In the genomic region with DNA sequence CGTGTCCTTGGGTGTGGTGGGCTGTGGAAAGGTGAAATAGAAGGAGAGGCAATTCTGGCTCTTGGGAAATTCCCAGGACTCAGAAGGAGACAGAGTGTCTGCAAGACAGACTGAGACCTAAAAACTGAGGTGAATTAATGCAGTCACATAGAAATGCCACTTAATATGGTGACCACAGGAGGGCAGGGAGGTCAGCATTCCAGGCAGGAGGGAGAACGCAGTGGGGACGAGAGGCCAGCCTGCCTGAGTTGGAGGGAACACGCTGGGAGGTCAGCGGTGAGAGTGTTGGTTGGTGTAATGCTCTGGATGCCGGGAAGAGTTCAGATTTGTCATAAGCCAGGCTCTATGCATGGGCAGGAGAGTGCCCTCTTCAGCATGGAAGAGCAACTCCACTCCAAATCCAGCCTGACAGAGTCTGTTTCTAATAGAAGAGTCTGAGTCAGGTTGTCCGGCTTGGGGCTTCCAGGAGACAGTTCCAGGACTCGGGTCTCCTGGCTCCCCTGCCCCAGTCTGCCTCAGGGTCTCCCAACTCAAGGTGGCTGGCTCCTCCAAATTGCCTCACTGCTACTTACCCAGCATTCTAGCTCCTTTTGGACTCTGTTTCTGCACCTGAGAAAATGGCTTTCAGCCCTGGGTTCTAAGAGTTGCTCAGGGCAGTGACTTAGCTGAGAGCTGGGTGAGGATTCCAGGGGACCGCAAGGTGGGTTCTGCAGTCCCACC, we compare ENCODE assay signal across 8 cellular contexts. TPM values are rescaled to one million over a fixed set of nuclear protein-coding genes. Genes with fewer than 3 reads are reported as not detected.
A peak's percentile ranks its signal among the peaks of the same experiment; 100 is the strongest.
DNase-seq lines count a peak whose midpoint lies in the region; ATAC-seq and TF ChIP-seq lines count a peak whose summit lies in the region.

No MANE protein-coding gene starts in this region.

- no peak overlapping the region for H3K4me3 Mint-ChIP-seq in MCF 10A (ENCODE audit: unreplicated experiment)
- no peak overlapping the region for H3K4me3 Mint-ChIP-seq in naive thymus-derived CD8-positive, alpha-beta T cell

- H3K9me3 ChIP-seq in breast epithelium (no peaks in the 10 kb centered on the region), lung (ENCODE audit: control insufficient read depth in 2 of 2, insufficient read depth in 1 of 2, low read length in 1 of 2) (no peaks in the 10 kb centered on the region)

- no peak overlapping the region for H3K4me3 ChIP-seq in breast epithelium
- no peak overlapping the region for H3K4me3 ChIP-seq in lung

- no peaks in the 10 kb centered on the region for H3K9me3 Mint-ChIP-seq in MCF 10A (ENCODE audit: unreplicated experiment)
- peaks cover 0 to under 1% (median 0%) of the 10 kb centered on the region in 9 donors for H3K9me3 Mint-ChIP-seq in naive thymus-derived CD8-positive, alpha-beta T cell

- CTCF ChIA-PET in MCF 10A (lab: Yijun Ruan, JAX), result interaction anchor here (0.6 to 7.9 kb wide), 36 partner anchors 8 to 322 kb away, joined by 3 to 109 read pairs (median 4); a partner anchor contains a TSS

- no peaks in the 10 kb centered on the region for H3K36me3 Mint-ChIP-seq in MCF 10A (ENCODE audit: insufficient read depth, unreplicated experiment)
- no peaks in the 10 kb centered on the region for H3K36me3 Mint-ChIP-seq in naive thymus-derived CD8-positive, alpha-beta T cell

- H3K4me1 ChIP-seq in breast epithelium (no peaks in the 10 kb centered on the region), lung (ENCODE audit: control insufficient read depth in 2 of 2, insufficient read depth in 2 of 2, low read length in 2 of 2) (no peaks in the 10 kb centered on the region)

- no TSS peak for BruUV-seq in MCF 10A (replicated peaks; lab: Mats Ljungman, UMichigan)

- no peaks in the 10 kb centered on the region for H3K27me3 ChIP-seq in breast epithelium
- no peaks in the 10 kb centered on the region for H3K27me3 ChIP-seq in lung (ENCODE audit: control insufficient read depth, insufficient read depth)

- DNase-seq in MCF 10A (ENCODE audit: unreplicated experiment) (peak; percentile 90), breast epithelium (ENCODE audit: low spot score in 2 of 2) (no peak), NCI-H82 (lab: John Stamatoyannopoulos, UW) (peak; percentile 88), dedifferentiated amniotic fluid mesenchymal stem cell (ENCODE audit: extremely low spot score) (peak; percentile 79), lung (ENCODE audit: low spot score) (peak; percentile 48)
- DNase-seq in naive thymus-derived CD8-positive, alpha-beta T cell, result no peak

- H3K4me1 Mint-ChIP-seq in MCF 10A (ENCODE audit: insufficient read depth, unreplicated experiment), result peaks cover 6% of the 10 kb centered on the region
- no peaks in the 10 kb centered on the region for H3K4me1 Mint-ChIP-seq in naive thymus-derived CD8-positive, alpha-beta T cell

- POLR2A ChIA-PET in MCF 10A (lab: Yijun Ruan, JAX), result interaction anchor here (0.7 to 1.7 kb wide), 6 partner anchors 8 to 118 kb away, joined by 3 to 6 read pairs (median 3); a partner anchor contains a TSS
- POLR2A ChIA-PET in naive thymus-derived CD8-positive, alpha-beta T cell (lab: Charles Lee), result no interaction called here

- H3K27ac ChIP-seq in breast epithelium, result no peak overlapping the region
- H3K27ac ChIP-seq in lung (ENCODE audit: low read depth in 1 of 2, low read length in 1 of 2), result peak overlapping the region in 1 of 2 donors; percentile 10

- TF ChIP-seq CTCF in MCF 10A (IDR thresholded peaks at IDR 0.05; ENCODE audit: unreplicated experiment) (peak; percentile 94), breast epithelium (IDR thresholded peaks at IDR 0.05) (no peak), lung (IDR thresholded peaks at IDR 0.05; ENCODE audit: control extremely low read depth, extremely low read depth) (peak; percentile 14)

- H3K36me3 ChIP-seq in breast epithelium (no peaks in the 10 kb centered on the region), lung (ENCODE audit: control insufficient read depth in 2 of 2, insufficient read depth in 2 of 2, low read length in 2 of 2) (no peaks in the 10 kb centered on the region)

- ATAC-seq in lung (ENCODE audit: insufficient read depth, low FRiP score) (peak; percentile 78), GM19324 (IDR thresholded peaks at IDR 0.05; ENCODE audit: low FRiP score, unreplicated experiment) (no peak), GM21576 (IDR thresholded peaks at IDR 0.05; ENCODE audit: unreplicated experiment) (no peak)
- ATAC-seq in naive thymus-derived CD8-positive, alpha-beta T cell, result no peak

- intact Hi-C loops in MCF 10A (cut with micrococcal nuclease), result loop anchor here (1.0 to 2.0 kb wide), 3 partner anchors 36 to 99 kb away; no protein-coding TSS in a partner anchor
- intact Hi-C loops in breast epithelium (cut with DNase I; ENCODE audit: low total_unique reads), result no loop called here

- peaks cover 26% of the 10 kb centered on the region for H3K27me3 Mint-ChIP-seq in MCF 10A (ENCODE audit: insufficient read depth, unreplicated experiment)
- H3K27me3 Mint-ChIP-seq in naive thymus-derived CD8-positive, alpha-beta T cell, result peaks cover 5 to 26% (median 24%) of the 10 kb centered on the region in 5 donors

- H3K27ac Mint-ChIP-seq in MCF 10A (ENCODE audit: low read depth, unreplicated experiment), result no peak overlapping the region
- H3K27ac Mint-ChIP-seq in naive thymus-derived CD8-positive, alpha-beta T cell, result no peak overlapping the region

- TF ChIP-seq POLR2A in breast epithelium (IDR thresholded peaks at IDR 0.05), result no peak

- WGBS in lung, 2 donors, result 45 to 49% methylated on average over 9 of the region's 9 CpGs

RNA-seq across cellular contexts. Expression of a gene that starts 5.7 kb away (rescaled TPM):
- total RNA-seq in MCF 10A (2022) (0.05 and 0.26 TPM in 2 replicates), breast epithelium (1 to 10 TPM in 1 of 3 donors, under 1 TPM in 2; 0.33 to 1.3 (median 0.59) TPM), lung (1 to 10 TPM in 1 of 2 donors, under 1 TPM in 1; 0.97 to 2.0 TPM)
- 1 to 10 TPM in 1 of 2 donors, under 1 TPM in 1; 0.25 to 3.6 TPM for polyA plus RNA-seq in lung
- total RNA-seq in naive thymus-derived CD8-positive, alpha-beta T cell, result not detected
- polyA plus RNA-seq in naive thymus-derived CD8-positive, alpha-beta T cell, result not detected

RNA-seq across cellular contexts. Expression of a gene that starts 30.6 kb away (rescaled TPM):
- total RNA-seq in MCF 10A (2022), result 67.2 and 71.7 TPM in 2 replicates
- total RNA-seq in breast epithelium, result 100 to 1,000 TPM in 1 of 3 donors, 10 to 100 TPM in 2; 48.3 to 104 (median 99.8) TPM
- total RNA-seq in lung, result 10 to 100 TPM; 73.7 to 89.7 TPM
- 10 to 100 TPM; 64.8 to 81.6 TPM for polyA plus RNA-seq in lung
- total RNA-seq in naive thymus-derived CD8-positive, alpha-beta T cell, result 10 to 100 TPM; 23.7 to 26.9 TPM
- polyA plus RNA-seq in naive thymus-derived CD8-positive, alpha-beta T cell, result 10 to 100 TPM; 30.6 to 43.2 (median 40.9) TPM

RNA-seq across cellular contexts. Expression of a gene that starts 57.9 kb away (rescaled TPM):
- total RNA-seq in MCF 10A (2022) (not detected in 2 replicates), breast epithelium (not detected), lung (under 1 TPM in 1 of 2 donors, not detected in 1; 0.25 TPM)
- polyA plus RNA-seq in lung, result under 1 TPM; 0.01 to 0.14 TPM
- under 1 TPM in 1 of 2 experiments, not detected in 1; 0.27 TPM for total RNA-seq in naive thymus-derived CD8-positive, alpha-beta T cell
- polyA plus RNA-seq in naive thymus-derived CD8-positive, alpha-beta T cell, result under 1 TPM in 1 of 3 donors, not detected in 2; 0.08 TPM

Comparison
In these comparisons a context has a peak if more than half of its experiments do, and no peak if none do; other contexts are left out.
1. DNase-seq: peak in MCF 10A (single experiment), NCI-H82 (single experiment), dedifferentiated amniotic fluid mesenchymal stem cell (single experiment) and lung (single experiment); none in breast epithelium (0 of 2) and naive thymus-derived CD8-positive, alpha-beta T cell (0 of 10).
2. CTCF ChIP-seq: peak in MCF 10A (single experiment) and lung (single experiment); none in breast epithelium (0 of 3).